ENCODE assay signal across 21 cellular contexts in genomic region chr14:23725980-23726746, GRCh38.
DNase-seq lines count a peak whose midpoint lies in the region; ATAC-seq, FAIRE-seq and TF ChIP-seq lines count a peak whose summit lies in the region.
"Had no signal": no experiment of that assay in that cellular context is flagged by ENCODE, and none has a peak within 500 bp of the region (broad histone marks: within the 10 kb centered on the region; RNA-seq: fewer than 3 reads in every experiment).

No MANE protein-coding gene starts in this region.

- H3K4me3 ChIP-seq in mammary epithelial cell (replicated peaks in 1 of 3; ENCODE audit: insufficient read depth in 1 of 3, low read depth in 2 of 3, low read length in 3 of 3) (no peak overlapping the region), breast epithelium (no peak overlapping the region), PC-3 (ENCODE audit: low read length) (no peak overlapping the region), kidney (ENCODE audit: low read length in 2 of 2) (no peak overlapping the region), heart left ventricle (no peak overlapping the region)
- H3K4me3 ChIP-seq: HAP-1, K562, SJSA1 had no signal

- 51% methylated on average over 8 of the region's 16 CpGs for WGBS in mammary epithelial cell (ENCODE audit: low coverage, missing lambda C conversion rate)
- WGBS in heart left ventricle, 4 donors = 68 to 83% (median 77%) methylated on average over 11 to 16 of the region's 16 CpGs

- H2AFZ ChIP-seq in mammary epithelial cell (ENCODE audit: low read depth, low read length) (peak overlapping the region; percentile 49), PC-3 (ENCODE audit: low read length) (no peak overlapping the region)

- no peaks in the 10 kb centered on the region for H3K27me3 ChIP-seq in mammary epithelial cell (ENCODE audit: insufficient read depth, low read length)
- H3K27me3 ChIP-seq in breast epithelium = no peaks in the 10 kb centered on the region
- peaks cover 14% of the 10 kb centered on the region for H3K27me3 ChIP-seq in PC-3 (ENCODE audit: low read length)
- no peaks in the 10 kb centered on the region for H3K27me3 ChIP-seq in heart left ventricle
- H3K27me3 ChIP-seq: BE2C had no signal

- TF ChIP-seq POLR2A in breast epithelium (IDR thresholded peaks at IDR 0.05) = no peak
- no peak for TF ChIP-seq POLR2A in heart left ventricle (IDR thresholded peaks at IDR 0.05)

- H3K27ac ChIP-seq in mammary epithelial cell (ENCODE audit: insufficient read depth, low read depth, low read length) (no peak overlapping the region), breast epithelium (no peak overlapping the region), PC-3 (ENCODE audit: low read length) (no peak overlapping the region), kidney (ENCODE audit: low read depth in 2 of 2, low read length in 2 of 2) (no peak overlapping the region), heart left ventricle (no peak overlapping the region)
- H3K27ac ChIP-seq: 22Rv1, SJSA1 had no signal

- dilution Hi-C loops in mammary epithelial cell (cut with HindIII; ENCODE audit: low sequenced_read_pairs) = no loop called here

- CTCF ChIA-PET in mammary epithelial cell (lab: Charles Lee; ENCODE audit: low non-redundant PET) = interaction anchor here (1.0 kb wide), 1 partner anchor 184 kb away, joined by 4 read pairs; no protein-coding TSS in a partner anchor
- CTCF ChIA-PET in PC-3 (lab: Charles Lee) = interaction anchor here (1.5 kb wide), 1 partner anchor 185 kb away, joined by 29 read pairs; no protein-coding TSS in a partner anchor

- no peak for FAIRE-seq in kidney (lab: Jason Lieb, UNC)
- no peak for FAIRE-seq in HTR-8/SVneo (lab: Jason Lieb, UNC)
- FAIRE-seq: GM12892, K562 had no signal

- intact Hi-C loops in mammary epithelial cell (cut with micrococcal nuclease) = loop anchor here (2.0 kb wide), 1 partner anchor 137 kb away; no protein-coding TSS in a partner anchor
- intact Hi-C loops in breast epithelium (cut with DNase I; ENCODE audit: low total_unique reads) = no loop called here
- intact Hi-C loops in PC-3 (cut with micrococcal nuclease) = no loop called here
- intact Hi-C loops in kidney (cut with DNase I) = no loop called here
- intact Hi-C loops in heart left ventricle (cut with DNase I) = loop anchor here in 7 of 10 donors (2.0 to 10.0 kb wide), 7 partner anchors 186 to 209 kb away; no protein-coding TSS in a partner anchor

- POLR2A ChIA-PET in PC-3 (lab: Charles Lee; ENCODE audit: unreplicated experiment) = no interaction called here

- H3K9me2 ChIP-seq in PC-3 (replicated peaks; ENCODE audit: low read length) = no peaks in the 10 kb centered on the region

- H3K9ac ChIP-seq in mammary epithelial cell (ENCODE audit: insufficient read depth, low read length) = no peak overlapping the region
- no peak overlapping the region for H3K9ac ChIP-seq in PC-3 (ENCODE audit: low read length)
- H3K9ac ChIP-seq in kidney (ENCODE audit: low read length in 2 of 2) = no peak overlapping the region

- H3K36me3 ChIP-seq in mammary epithelial cell (ENCODE audit: insufficient read depth, low read length) = no peaks in the 10 kb centered on the region
- H3K36me3 ChIP-seq in breast epithelium = no peaks in the 10 kb centered on the region
- no peaks in the 10 kb centered on the region for H3K36me3 ChIP-seq in PC-3 (ENCODE audit: low read depth, low read length)
- H3K36me3 ChIP-seq in kidney (ENCODE audit: control insufficient read depth in 1 of 2, insufficient read depth in 2 of 2, low read length in 2 of 2) = no peaks in the 10 kb centered on the region
- H3K36me3 ChIP-seq in heart left ventricle = no peaks in the 10 kb centered on the region
- H3K36me3 ChIP-seq: BE2C, HAP-1, SJSA1 had no signal

- H3K4me2 ChIP-seq in mammary epithelial cell (ENCODE audit: insufficient read depth, low read depth, low read length) (no peak overlapping the region), PC-3 (ENCODE audit: low read length) (no peak overlapping the region)

- TF ChIP-seq CTCF in mammary epithelial cell (conservative IDR thresholded peaks at IDR 0.05 in 1 of 2, IDR thresholded peaks at IDR 0.05 in 1 of 2; ENCODE audit: extremely low read depth in 1 of 2, insufficient read depth in 1 of 2, low read depth in 1 of 2, low read length in 2 of 2) (no peak), breast epithelium (IDR thresholded peaks at IDR 0.05) (no peak), PC-3 (conservative IDR thresholded peaks at IDR 0.05; ENCODE audit: low read depth, low read length) (no peak), kidney (IDR thresholded peaks at IDR 0.05; ENCODE audit: borderline replicate concordance, extremely low read depth, insufficient read depth) (no peak), heart left ventricle (IDR thresholded peaks at IDR 0.05) (no peak)

- no peak for ATAC-seq in PC-3
- ATAC-seq in heart left ventricle = no peak
- ATAC-seq in GM19351 (IDR thresholded peaks at IDR 0.05; ENCODE audit: unreplicated experiment) = no peak
- ATAC-seq: K562 had no signal

- in situ Hi-C loops in mammary epithelial cell (cut with MboI; ENCODE audit: low sequenced_read_pairs in 2 of 2) = loop anchor here in 1 of 2 donors (25.0 kb wide), 1 partner anchor 186 kb away; no protein-coding TSS in a partner anchor

- peaks cover 8% of the 10 kb centered on the region for H3K4me1 ChIP-seq in mammary epithelial cell (ENCODE audit: insufficient read depth, low read length)
- no peaks in the 10 kb centered on the region for H3K4me1 ChIP-seq in breast epithelium
- H3K4me1 ChIP-seq in PC-3 (ENCODE audit: insufficient read depth, low read length) = no peaks in the 10 kb centered on the region; the same call in 1 of the 2 replicates
- no peaks in the 10 kb centered on the region for H3K4me1 ChIP-seq in kidney (ENCODE audit: control insufficient read depth in 1 of 2, insufficient read depth in 1 of 2, low read depth in 1 of 2, low read length in 2 of 2)
- H3K4me1 ChIP-seq in heart left ventricle = no peaks in the 10 kb centered on the region
- H3K4me1 ChIP-seq: BE2C, HAP-1, SJSA1 had no signal

- H3K79me2 ChIP-seq in mammary epithelial cell (ENCODE audit: insufficient read depth, low read length) (no peaks in the 10 kb centered on the region), PC-3 (ENCODE audit: low read length) (no peaks in the 10 kb centered on the region)

- H4K20me1 ChIP-seq in mammary epithelial cell (ENCODE audit: insufficient read depth, low read length) (no peaks in the 10 kb centered on the region), PC-3 (ENCODE audit: low read length) (no peaks in the 10 kb centered on the region)

- DNase-seq in mammary epithelial cell (no peak), breast epithelium (ENCODE audit: low spot score in 2 of 2) (no peak), PC-3 (peak; percentile 7), kidney (peak; percentile 51), HTR-8/SVneo (ENCODE audit: insufficient read length, low spot score) (no peak), NCI-H345 treated with DMSO at 0.1 percent for 48 hours (lab: John Stamatoyannopoulos, UW; ENCODE audit: unreplicated experiment) (no peak), heart left ventricle (no peak)
- DNase-seq: BE2C; CD4-positive, CD25-positive, alpha-beta regulatory T cell; DMS153; MV-4-11; NCI-H1417 treated with DMSO at 0.1 percent for 48 hours; NCI-H187 treated with DMSO at 0.1 percent for 48 hours; NCI-H345; NCI-H526 had no signal

- H3F3A ChIP-seq in PC-3 (ENCODE audit: low read length, unreplicated experiment) = no peaks in the 10 kb centered on the region

- BruUV-seq in mammary epithelial cell (replicated peaks; lab: Mats Ljungman, UMichigan) (no TSS peak), PC-3 (replicated peaks; lab: Mats Ljungman, UMichigan) (no TSS peak)

- H3K9me3 ChIP-seq in mammary epithelial cell (replicated peaks; ENCODE audit: insufficient read depth, low read length) (no peaks in the 10 kb centered on the region), breast epithelium (no peaks in the 10 kb centered on the region), PC-3 (ENCODE audit: low read length) (no peaks in the 10 kb centered on the region), kidney (ENCODE audit: control insufficient read depth in 1 of 2, low read length in 2 of 2) (no peaks in the 10 kb centered on the region), heart left ventricle (no peaks in the 10 kb centered on the region)
- H3K9me3 ChIP-seq: BE2C, HAP-1, SJSA1 had no signal

Comparison
In these comparisons a context has a peak if more than half of its experiments do, and no peak if none do; other contexts are left out.
1. intact Hi-C loops: an anchor here in mammary epithelial cell (2.0 kb wide) and heart left ventricle (2.0 to 10.0 kb wide); none called in breast epithelium, PC-3 and kidney.
2. DNase-seq: peak in PC-3 (single experiment) and kidney (single experiment); none in mammary epithelial cell (single experiment), breast epithelium (0 of 2), HTR-8/SVneo (single experiment), NCI-H345 treated with DMSO at 0.1 percent for 48 hours (single experiment) and heart left ventricle (0 of 5).